16 cellular contexts compared by ENCODE assay signal in genomic region chr20:51461306-51461705, GRCh38.
A peak's percentile ranks its signal among the peaks of the same experiment; 100 is the strongest.
DNase-seq lines count a peak whose midpoint lies in the region; ATAC-seq and TF ChIP-seq lines count a peak whose summit lies in the region.
"Had no signal": no experiment of that assay in that cellular context is flagged by ENCODE, and none has a peak within 500 bp of the region (broad histone marks: within the 10 kb centered on the region; RNA-seq: fewer than 3 reads in every experiment).

No MANE protein-coding gene starts in this region.

- no peaks in the 10 kb centered on the region for H3K27me3 Mint-ChIP-seq in stimulated activated naive CD8-positive, alpha-beta T cell treated with anti-CD3 and anti-CD28 coated beads, Interleukin-15, amount 100 ng/mL, for 72 hours
- H3K27me3 Mint-ChIP-seq: activated CD4-positive, alpha-beta memory T cell treated with anti-CD3 and anti-CD28 coated beads, Interleukin-2, amount 10 ng/mL, durations not matched to agents 7 days and 5 days; activated naive CD8-positive, alpha-beta T cell had no signal

- CTCF ChIA-PET in RWPE1 (lab: Yijun Ruan, JAX) = interaction anchor here (0.9 kb wide), 1 partner anchor 10 kb away, joined by 3 read pairs; no protein-coding TSS in a partner anchor

- intact Hi-C loops in adrenal gland (cut with DNase I) = loop anchor here in 1 of 2 donors (10.0 kb wide), 1 partner anchor 77 kb away; no protein-coding TSS in a partner anchor

- peaks cover 31% of the 10 kb centered on the region for H3K4me1 Mint-ChIP-seq in stimulated activated naive CD8-positive, alpha-beta T cell treated with anti-CD3 and anti-CD28 coated beads, Interleukin-15, amount 100 ng/mL, for 72 hours

- no peaks in the 10 kb centered on the region for H3K9me3 Mint-ChIP-seq in stimulated activated naive CD8-positive, alpha-beta T cell treated with anti-CD3 and anti-CD28 coated beads, Interleukin-15, amount 100 ng/mL, for 72 hours
- H3K9me3 Mint-ChIP-seq: activated CD4-positive, alpha-beta memory T cell treated with anti-CD3 and anti-CD28 coated beads, Interleukin-2, amount 10 ng/mL, durations not matched to agents 7 days and 5 days; neural crest cell had no signal

- POLR2A ChIA-PET in RWPE1 (lab: Yijun Ruan, JAX; ENCODE audit: low non-redundant PET) = no interaction called here

- WGBS in adrenal gland, 4 donors = 85 to 96% (median 91%) methylated on average over 8 of the region's 8 CpGs

- no peaks in the 10 kb centered on the region for H3K9me3 ChIP-seq in adrenal gland (replicated peaks in 1 of 3)

- no peak for ATAC-seq in stimulated activated naive CD8-positive, alpha-beta T cell treated with anti-CD3 and anti-CD28 coated beads, Interleukin-15, amount 100 ng/mL, for 72 hours
- ATAC-seq in stimulated activated naive CD8-positive, alpha-beta T cell treated with anti-CD3 and anti-CD28 coated beads, Interleukin-15, Interleukin-2, amounts not matched to agents 100 U/mL and 50 U/mL, for 24 hours = no peak
- ATAC-seq in HG03196 (IDR thresholded peaks at IDR 0.05; ENCODE audit: unreplicated experiment) = peak; percentile 15
- ATAC-seq: foreskin keratinocyte had no signal

- H3K27ac Mint-ChIP-seq in stimulated activated naive CD8-positive, alpha-beta T cell treated with anti-CD3 and anti-CD28 coated beads, Interleukin-15, amount 100 ng/mL, for 72 hours = peak overlapping the region; percentile 55 to 78
- H3K27ac Mint-ChIP-seq: activated CD4-positive, alpha-beta memory T cell treated with anti-CD3 and anti-CD28 coated beads, Interleukin-2, amount 10 ng/mL, durations not matched to agents 7 days and 5 days; activated naive CD8-positive, alpha-beta T cell had no signal

- peaks cover 11 to 22% of the 10 kb centered on the region in 2 donors for H3K4me1 ChIP-seq in adrenal gland (replicated peaks in 1 of 2)

- TF ChIP-seq CTCF in RWPE1 (conservative IDR thresholded peaks at IDR 0.05; ENCODE audit: low read depth) (no peak), adrenal gland (IDR thresholded peaks at IDR 0.05) (no peak)

- no peak for DNase-seq in stimulated activated naive CD8-positive, alpha-beta T cell treated with anti-CD3 and anti-CD28 coated beads, Interleukin-15, amount 100 ng/mL, for 72 hours
- DNase-seq in stimulated activated naive CD8-positive, alpha-beta T cell treated with anti-CD3 and anti-CD28 coated beads, Interleukin-15, Interleukin-2, amounts not matched to agents 100 U/mL and 50 U/mL, for 24 hours = no peak
- no peak for DNase-seq in RWPE1 (ENCODE audit: low spot score)
- DNase-seq in NCI-H2227 (lab: John Stamatoyannopoulos, UW; ENCODE audit: unreplicated experiment) = no peak
- no peak for DNase-seq in adrenal gland
- no peak for DNase-seq in OCI-M2 (lab: John Stamatoyannopoulos, UW; ENCODE audit: unreplicated experiment)
- DNase-seq in epidermal melanocyte (ENCODE audit: insufficient read length, low spot score) = no peak
- DNase-seq: activated CD4-positive, alpha-beta memory T cell treated with anti-CD3 and anti-CD28 coated beads, Interleukin-2, amount 10 ng/mL, durations not matched to agents 7 days and 5 days; cortex of kidney; DMS79; foreskin keratinocyte; kidney glomerular epithelial cell; NCI-H446 treated with DMSO at 0.1 percent for 48 hours had no signal

- TF ChIP-seq POLR2A in adrenal gland (IDR thresholded peaks at IDR 0.05) = no peak

- H3K4me3 ChIP-seq in adrenal gland = no peak overlapping the region

- H3K27ac ChIP-seq in RWPE1 (peak overlapping the region; percentile 5; the same call in 1 of the 2 replicates), adrenal gland (no peak overlapping the region)
- H3K27ac ChIP-seq: foreskin keratinocyte had no signal

- no peaks in the 10 kb centered on the region for H3K27me3 ChIP-seq in adrenal gland
- H3K27me3 ChIP-seq: foreskin keratinocyte had no signal

- H3K4me3 Mint-ChIP-seq in stimulated activated naive CD8-positive, alpha-beta T cell treated with anti-CD3 and anti-CD28 coated beads, Interleukin-15, amount 100 ng/mL, for 72 hours = no peak overlapping the region
- H3K4me3 Mint-ChIP-seq: activated CD4-positive, alpha-beta memory T cell treated with anti-CD3 and anti-CD28 coated beads, Interleukin-2, amount 10 ng/mL, durations not matched to agents 7 days and 5 days; activated naive CD8-positive, alpha-beta T cell; neural crest cell had no signal

- H3K36me3 ChIP-seq in adrenal gland (replicated peaks in 1 of 2) = no peaks in the 10 kb centered on the region
